Comparison of ENCODE assay signal across 11 cellular contexts in the genomic region with DNA sequence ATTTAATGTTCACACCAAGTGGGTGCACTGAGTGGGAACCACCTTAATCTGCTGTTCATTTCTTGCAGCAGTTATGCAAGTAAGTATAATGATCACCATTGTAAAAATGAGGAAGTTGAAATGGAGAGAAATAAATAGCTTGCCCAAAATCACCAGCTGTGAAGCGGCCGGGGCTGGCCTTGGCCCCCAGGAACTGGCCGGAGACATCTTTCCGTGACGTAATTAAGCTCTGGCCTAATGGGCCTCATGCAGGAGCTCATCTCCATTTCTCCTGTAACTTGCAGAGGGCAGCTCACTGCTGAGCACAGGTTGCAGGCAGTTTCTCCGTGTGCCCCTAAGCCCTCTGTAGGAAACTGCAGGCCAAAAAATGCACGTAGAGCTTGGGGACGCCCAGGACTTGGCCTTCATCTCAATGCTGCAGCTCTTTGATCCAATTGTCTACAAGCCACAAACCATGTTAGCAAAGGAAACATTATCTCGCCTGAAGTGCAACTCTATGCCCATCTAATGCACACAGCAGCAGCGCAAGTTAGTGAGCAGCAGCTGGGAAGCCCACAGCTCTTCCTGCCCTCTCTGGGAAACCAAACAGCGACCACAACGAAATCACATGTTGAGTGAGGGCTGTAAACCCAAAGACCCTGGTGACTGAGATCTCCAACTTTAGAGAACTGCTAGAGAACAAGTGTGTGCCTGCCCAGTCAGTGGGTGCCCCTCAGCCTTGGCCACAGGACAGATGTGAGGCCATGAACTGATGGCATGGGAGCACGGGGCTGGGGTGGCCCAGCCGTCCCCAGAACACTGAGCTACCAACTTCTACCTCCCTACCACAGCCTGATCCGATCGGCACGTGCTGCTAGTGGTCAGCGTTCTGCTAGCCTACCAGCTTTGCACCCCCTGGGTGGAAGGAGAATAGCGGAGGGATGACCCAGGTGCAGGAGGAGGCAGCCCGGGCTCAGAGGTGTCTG. TPM values are rescaled to one million over a fixed set of nuclear protein-coding genes. Genes with fewer than 3 reads are reported as not detected.
A peak's percentile ranks its signal among the peaks of the same experiment; 100 is the strongest.
DNase-seq lines count a peak whose midpoint lies in the region; ATAC-seq and TF ChIP-seq lines count a peak whose summit lies in the region.
"Had no signal": no experiment of that assay in that cellular context is flagged by ENCODE, and none has a peak within 500 bp of the region (broad histone marks: within the 10 kb centered on the region; RNA-seq: fewer than 3 reads in every experiment).

No MANE protein-coding gene starts in this region.

- H3K36me3 Mint-ChIP-seq in naive thymus-derived CD4-positive, alpha-beta T cell: no peaks in the 10 kb centered on the region
- H3K36me3 Mint-ChIP-seq in T-helper 2 cell treated with Interferon-gamma antibody and Interleukin-4, amounts not matched to agents 5 μg/mL and 100 μg/mL, for 36 hours (ENCODE audit: low read depth): no peaks in the 10 kb centered on the region
- no peaks in the 10 kb centered on the region for H3K36me3 Mint-ChIP-seq in CD4-positive, alpha-beta T cell (ENCODE audit: low read depth)

- no peak overlapping the region for H3K4me3 Mint-ChIP-seq in naive thymus-derived CD4-positive, alpha-beta T cell
- H3K4me3 Mint-ChIP-seq in T-helper 2 cell treated with Interferon-gamma antibody and Interleukin-4, amounts not matched to agents 5 μg/mL and 100 μg/mL, for 36 hours: no peak overlapping the region
- H3K4me3 Mint-ChIP-seq in CD4-positive, alpha-beta T cell: no peak overlapping the region

- peaks cover 0 to 15% (median 6%) of the 10 kb centered on the region in 5 donors for H3K27me3 Mint-ChIP-seq in naive thymus-derived CD4-positive, alpha-beta T cell
- peaks cover 6% of the 10 kb centered on the region for H3K27me3 Mint-ChIP-seq in T-helper 2 cell treated with Interferon-gamma antibody and Interleukin-4, amounts not matched to agents 5 μg/mL and 100 μg/mL, for 36 hours (ENCODE audit: low read depth)
- peaks cover 7% of the 10 kb centered on the region for H3K27me3 Mint-ChIP-seq in CD4-positive, alpha-beta T cell

- DNase-seq in NAMALWA (ENCODE audit: low spot score): peak; percentile 62
- no peak for DNase-seq in naive thymus-derived CD4-positive, alpha-beta T cell
- no peak for DNase-seq in T-helper 2 cell treated with Interferon-gamma antibody and Interleukin-4, amounts not matched to agents 5 μg/mL and 100 μg/mL, for 36 hours (ENCODE audit: low spot score)
- DNase-seq in NCI-H1417 treated with DMSO at 0.1 percent for 48 hours (lab: John Stamatoyannopoulos, UW): no peak
- DNase-seq in activated CD4-positive, CD25-positive, alpha-beta regulatory T cell (lab: John Stamatoyannopoulos, UW): no peak
- DNase-seq in CD4-positive, alpha-beta T cell: no peak
- DNase-seq: trophoblast cell had no signal

- H3K27ac ChIP-seq in naive thymus-derived CD4-positive, alpha-beta T cell (ENCODE audit: low read depth, low read length): no peak overlapping the region
- no peak overlapping the region for H3K27ac ChIP-seq in CD4-positive, alpha-beta T cell (ENCODE audit: low read depth, low read length)
- H3K27ac ChIP-seq: VCaP had no signal

- CTCF ChIA-PET in naive thymus-derived CD4-positive, alpha-beta T cell (lab: Charles Lee): no interaction called here
- CTCF ChIA-PET in CD4-positive, alpha-beta T cell (lab: Charles Lee): no interaction called here

- no peaks in the 10 kb centered on the region for H3K9me3 ChIP-seq in naive thymus-derived CD4-positive, alpha-beta T cell (ENCODE audit: control insufficient read depth in 2 of 3, low read length in 3 of 3)
- H3K9me3 ChIP-seq in CD4-positive, alpha-beta T cell (ENCODE audit: control insufficient read depth, low read length): no peaks in the 10 kb centered on the region

- intact Hi-C loops in naive thymus-derived CD4-positive, alpha-beta T cell (cut with micrococcal nuclease): no loop called here
- intact Hi-C loops in CD4-positive, alpha-beta T cell (cut with DNase I, micrococcal nuclease): no loop called here

- H3K27me3 ChIP-seq in naive thymus-derived CD4-positive, alpha-beta T cell (ENCODE audit: control insufficient read depth in 2 of 2, insufficient read depth in 2 of 2, low read length in 2 of 2): no peaks in the 10 kb centered on the region
- H3K27me3 ChIP-seq in CD4-positive, alpha-beta T cell (ENCODE audit: control insufficient read depth, insufficient read depth, low read length): no peaks in the 10 kb centered on the region

- no peak for TF ChIP-seq CTCF in CD4-positive, alpha-beta T cell (IDR thresholded peaks at IDR 0.05)

- H3K4me3 ChIP-seq in naive thymus-derived CD4-positive, alpha-beta T cell (ENCODE audit: low read length): no peak overlapping the region

- no peak overlapping the region for H3K27ac Mint-ChIP-seq in naive thymus-derived CD4-positive, alpha-beta T cell
- no peak overlapping the region for H3K27ac Mint-ChIP-seq in T-helper 2 cell treated with Interferon-gamma antibody and Interleukin-4, amounts not matched to agents 5 μg/mL and 100 μg/mL, for 36 hours
- no peak overlapping the region for H3K27ac Mint-ChIP-seq in CD4-positive, alpha-beta T cell

- no peaks in the 10 kb centered on the region for H3K4me1 ChIP-seq in naive thymus-derived CD4-positive, alpha-beta T cell (ENCODE audit: control insufficient read depth in 2 of 2, insufficient read depth in 2 of 2, low read length in 2 of 2)

- peaks cover 0 to 1% (median 0%) of the 10 kb centered on the region in 11 donors for H3K9me3 Mint-ChIP-seq in naive thymus-derived CD4-positive, alpha-beta T cell
- H3K9me3 Mint-ChIP-seq in T-helper 2 cell treated with Interferon-gamma antibody and Interleukin-4, amounts not matched to agents 5 μg/mL and 100 μg/mL, for 36 hours: no peaks in the 10 kb centered on the region
- no peaks in the 10 kb centered on the region for H3K9me3 Mint-ChIP-seq in CD4-positive, alpha-beta T cell

- H3K4me1 Mint-ChIP-seq in naive thymus-derived CD4-positive, alpha-beta T cell: peaks cover 0 to 9% (median 0%) of the 10 kb centered on the region in 7 donors
- H3K4me1 Mint-ChIP-seq in T-helper 2 cell treated with Interferon-gamma antibody and Interleukin-4, amounts not matched to agents 5 μg/mL and 100 μg/mL, for 36 hours (ENCODE audit: low read depth): peaks cover 5% of the 10 kb centered on the region
- H3K4me1 Mint-ChIP-seq in CD4-positive, alpha-beta T cell (ENCODE audit: low read depth): no peaks in the 10 kb centered on the region

- ATAC-seq in GM18867 (IDR thresholded peaks at IDR 0.05; ENCODE audit: unreplicated experiment) (peak; percentile 69), HG02623 (IDR thresholded peaks at IDR 0.05; ENCODE audit: unreplicated experiment) (peak; percentile 56)
- peak; percentile 38 for ATAC-seq in naive thymus-derived CD4-positive, alpha-beta T cell
- no peak for ATAC-seq in CD4-positive, alpha-beta T cell (ENCODE audit: poor library complexity)
- ATAC-seq: HCT116 had no signal

- no peaks in the 10 kb centered on the region for H3K36me3 ChIP-seq in naive thymus-derived CD4-positive, alpha-beta T cell (ENCODE audit: control insufficient read depth in 2 of 3, insufficient read depth in 3 of 3, low read length in 3 of 3)

- POLR2A ChIA-PET in naive thymus-derived CD4-positive, alpha-beta T cell (lab: Charles Lee): no interaction called here
- POLR2A ChIA-PET in CD4-positive, alpha-beta T cell (lab: Charles Lee): no interaction called here

RNA-seq across cellular contexts. Expression of a gene that starts 28.8 kb away (rescaled TPM):
- total RNA-seq in naive thymus-derived CD4-positive, alpha-beta T cell: under 1 TPM in 2 of 5 experiments, not detected in 3; 0.16 to 0.81 TPM
- polyA plus RNA-seq in naive thymus-derived CD4-positive, alpha-beta T cell: not detected
- total RNA-seq in CD4-positive, alpha-beta T cell: not detected

RNA-seq across cellular contexts. Expression of a gene that starts 42.6 kb away (rescaled TPM):
- total RNA-seq in naive thymus-derived CD4-positive, alpha-beta T cell: 10 to 100 TPM; 28.1 to 35.7 (median 30.0) TPM
- 10 to 100 TPM; 10.2 to 12.9 TPM for polyA plus RNA-seq in naive thymus-derived CD4-positive, alpha-beta T cell
- 10 to 100 TPM; 25.9 to 27.3 TPM for total RNA-seq in CD4-positive, alpha-beta T cell
